1 cellular context compared by ENCODE assay signal in the genomic region with DNA sequence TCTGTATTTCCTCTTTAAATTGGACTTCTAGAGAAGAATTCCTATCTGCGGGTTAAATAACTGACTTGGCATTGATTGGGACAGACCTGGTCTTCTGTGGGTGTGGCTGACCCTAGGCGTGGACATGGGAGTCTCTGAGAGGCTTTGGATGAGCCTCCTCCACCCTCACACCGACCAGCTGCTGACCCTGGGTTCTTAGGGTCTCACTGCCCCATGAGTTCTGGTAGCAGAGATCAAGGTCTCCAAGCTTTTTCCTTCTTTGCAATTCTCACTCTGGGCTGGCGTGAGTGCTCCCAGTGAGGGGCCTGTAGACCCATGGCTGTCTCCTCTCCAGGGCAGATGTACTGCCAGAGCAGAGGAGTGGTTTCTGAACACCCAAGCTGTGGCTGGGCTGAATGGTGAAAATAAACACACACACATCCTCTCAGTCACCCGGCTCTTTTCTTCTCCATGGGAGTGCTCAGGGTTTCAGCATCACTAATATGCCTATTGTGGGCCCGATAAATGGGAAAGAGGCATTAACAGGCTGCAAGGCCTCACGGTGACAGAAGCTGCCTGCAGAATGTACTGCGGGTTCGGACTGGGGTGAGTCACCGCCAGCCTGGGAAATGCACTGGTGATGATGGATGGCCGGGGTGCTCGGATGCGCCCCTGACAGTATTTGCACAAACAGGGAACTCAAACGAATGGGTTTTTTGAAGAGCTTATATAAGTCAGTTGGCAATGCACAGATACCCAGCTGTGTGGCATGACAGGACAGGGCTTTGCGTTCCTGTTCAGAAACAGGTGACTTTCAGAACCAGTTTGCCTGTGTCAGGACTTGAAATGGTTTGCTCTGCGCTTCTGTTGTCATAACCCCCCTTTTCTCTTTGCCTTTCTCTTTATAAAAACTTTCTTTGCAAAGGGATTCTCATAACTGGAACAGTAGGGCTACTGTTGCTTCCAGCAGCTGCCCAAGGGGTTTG.
TF ChIP-seq lines count a peak whose summit lies in the region.

No MANE protein-coding gene starts in this region.

TF ChIP-seq in IMR-90, 13 proteins besides CTCF, POLR2A, EP300 and RAD21:
- TF ChIP-seq RFX5 (IDR thresholded peaks at IDR 0.05; ENCODE audit: low read depth, low read length) = no peak
- TF ChIP-seq FOS (IDR thresholded peaks at IDR 0.05; ENCODE audit: low read depth, low read length) = peak; percentile 67; the same call in 1 of the 2 replicates
- no peak for TF ChIP-seq MAZ (IDR thresholded peaks at IDR 0.05; ENCODE audit: borderline replicate concordance, low read depth, low read length)
- no peak for TF ChIP-seq NFE2L2 (IDR thresholded peaks at IDR 0.05; ENCODE audit: low read depth, low read length)
- TF ChIP-seq CEBPB (IDR thresholded peaks at IDR 0.05; ENCODE audit: low read depth, low read length) = no peak
- TF ChIP-seq CHD1 (IDR thresholded peaks at IDR 0.05; ENCODE audit: low read depth, low read length) = no peak
- no peak for TF ChIP-seq RCOR1 (IDR thresholded peaks at IDR 0.05; ENCODE audit: insufficient replicate concordance, low read length)
